7 cellular contexts compared by ENCODE assay signal in genomic region chr13:108155185-108156106, GRCh38. TPM values are rescaled to one million over a fixed set of nuclear protein-coding genes. Genes with fewer than 3 reads are reported as not detected.
DNase-seq lines count a peak whose midpoint lies in the region; ATAC-seq and TF ChIP-seq lines count a peak whose summit lies in the region.

No MANE protein-coding gene starts in this region.

- H3K36me3 Mint-ChIP-seq in neural progenitor cell, result no peaks in the 10 kb centered on the region

- H3K4me1 Mint-ChIP-seq in neural progenitor cell, result no peaks in the 10 kb centered on the region

- no peaks in the 10 kb centered on the region for H3K9me3 Mint-ChIP-seq in neural progenitor cell

- no peak overlapping the region for H3K4me3 Mint-ChIP-seq in neural progenitor cell

- no peaks in the 10 kb centered on the region for H3K27me3 Mint-ChIP-seq in neural progenitor cell (ENCODE audit: insufficient read depth, low read depth)

- H3K79me2 ChIP-seq in neural progenitor cell (ENCODE audit: low read depth), result no peaks in the 10 kb centered on the region

- in situ Hi-C loops in GM13976 (cut with MboI; ENCODE audit: low sequenced_read_pairs, unreplicated experiment), result loop anchor here (25.0 kb wide), 1 partner anchor 943 kb away; no protein-coding TSS in a partner anchor

- H2AFZ ChIP-seq in neural progenitor cell (replicated peaks), result peak overlapping the region; percentile 58

- H3K27me3 ChIP-seq in neural progenitor cell, result no peaks in the 10 kb centered on the region

- no peak overlapping the region for H3K9ac ChIP-seq in neural progenitor cell

- H3K4me2 ChIP-seq in neural progenitor cell, result no peak overlapping the region

- H3K27ac Mint-ChIP-seq in neural progenitor cell, result no peak overlapping the region

- DNase-seq in GM13976 (ENCODE audit: low spot score) (peak; percentile 36), NCI-H748 treated with DMSO at 0.1 percent for 48 hours (lab: John Stamatoyannopoulos, UW) (peak; percentile 58), activated T-cell treated with anti-CD3 and anti-CD28 coated beads for 1 hour (ENCODE audit: low read depth) (peak; percentile 34), fibroblast of gingiva (ENCODE audit: low read depth) (peak; percentile 38), neural progenitor cell (ENCODE audit: low spot score) (peak; percentile 52), superior temporal gyrus (ENCODE audit: extremely low spot score) (peak; percentile 84)

- ATAC-seq in HG03175 (IDR thresholded peaks at IDR 0.05; ENCODE audit: unreplicated experiment), result peak; percentile 73

- no peaks in the 10 kb centered on the region for H3F3A ChIP-seq in neural progenitor cell (ENCODE audit: low read depth)

- H3K4me1 ChIP-seq in neural progenitor cell, result no peaks in the 10 kb centered on the region

- H3K36me3 ChIP-seq in neural progenitor cell, result no peaks in the 10 kb centered on the region

- H3K27ac ChIP-seq in neural progenitor cell, result no peak overlapping the region

- no peaks in the 10 kb centered on the region for H3K9me3 ChIP-seq in neural progenitor cell (ENCODE audit: low read depth)

- no peak overlapping the region for H3K4me3 ChIP-seq in neural progenitor cell

- TF ChIP-seq CTCF in GM13976 (IDR thresholded peaks at IDR 0.05; ENCODE audit: borderline replicate concordance, control extremely low read depth, extremely low read depth, insufficient read depth, missing control alignments) (peak; percentile 69), neural progenitor cell (IDR thresholded peaks at IDR 0.05) (peak; percentile 98)

- no peaks in the 10 kb centered on the region for H4K20me1 ChIP-seq in neural progenitor cell (ENCODE audit: low read depth)

RNA-seq across cellular contexts. Expression of gene LIG4, which starts 59.9 kb away (rescaled TPM):
- total RNA-seq in neural progenitor cell (ENCODE audit: low replicate concordance), result 8.0 and 16.3 TPM in 2 replicates

Comparison
In these comparisons a context has a peak if more than half of its experiments do, and no peak if none do; other contexts are left out.
1. DNase-seq: peak in every context shown above with its lines; median percentile 84 in superior temporal gyrus; 58 in NCI-H748 treated with DMSO at 0.1 percent for 48 hours; 52 in neural progenitor cell; 38 in fibroblast of gingiva; 36 in GM13976; 34 in activated T-cell treated with anti-CD3 and anti-CD28 coated beads for 1 hour.